ENCODE assay signal across 20 cellular contexts in genomic region chr6:170447561-170447930, GRCh38.
DNase-seq lines count a peak whose midpoint lies in the region; ATAC-seq, FAIRE-seq and TF ChIP-seq lines count a peak whose summit lies in the region.
"Had no signal": no experiment of that assay in that cellular context is flagged by ENCODE, and none has a peak within 500 bp of the region (broad histone marks: within the 10 kb centered on the region; RNA-seq: fewer than 3 reads in every experiment).

No MANE protein-coding gene starts in this region.

- H3K4me1 ChIP-seq in endodermal cell (ENCODE audit: control insufficient read depth, insufficient read depth, low read length) (no peaks in the 10 kb centered on the region), neural progenitor cell (peaks cover 9% of the 10 kb centered on the region), testis (no peaks in the 10 kb centered on the region)

- no peaks in the 10 kb centered on the region for H3K27me3 ChIP-seq in endodermal cell (ENCODE audit: control insufficient read depth, insufficient read depth, low read length, poor library complexity, severe bottlenecking)
- no peaks in the 10 kb centered on the region for H3K27me3 ChIP-seq in neural progenitor cell
- H3K27me3 ChIP-seq in testis: no peaks in the 10 kb centered on the region

- TF ChIP-seq CTCF in coronary artery (IDR thresholded peaks at IDR 0.05) (no peak), endodermal cell (conservative IDR thresholded peaks at IDR 0.05) (no peak), neural progenitor cell (IDR thresholded peaks at IDR 0.05) (no peak), testis (IDR thresholded peaks at IDR 0.05) (no peak), progenitor cell of endocrine pancreas (IDR thresholded peaks at IDR 0.05; ENCODE audit: unreplicated experiment) (no peak)

- H3K27ac Mint-ChIP-seq in endodermal cell: peak overlapping the region; percentile 10
- peak overlapping the region; percentile 69 for H3K27ac Mint-ChIP-seq in neural progenitor cell
- no peak overlapping the region for H3K27ac Mint-ChIP-seq in progenitor cell of endocrine pancreas
- H3K27ac Mint-ChIP-seq: CD4-positive, alpha-beta memory T cell; GM23338; HFFc6 had no signal

- H3K36me3 Mint-ChIP-seq in endodermal cell (ENCODE audit: low read depth): no peaks in the 10 kb centered on the region
- peaks cover 2% of the 10 kb centered on the region for H3K36me3 Mint-ChIP-seq in neural progenitor cell
- no peaks in the 10 kb centered on the region for H3K36me3 Mint-ChIP-seq in progenitor cell of endocrine pancreas (ENCODE audit: insufficient read depth)
- H3K36me3 Mint-ChIP-seq: CD4-positive, alpha-beta memory T cell had no signal

- no peak overlapping the region for H2AFZ ChIP-seq in neural progenitor cell (replicated peaks)
- H2AFZ ChIP-seq: GM23338 had no signal

- peak; percentile 33 for DNase-seq in coronary artery (ENCODE audit: low spot score)
- DNase-seq in endodermal cell: no peak
- no peak for DNase-seq in neural progenitor cell (ENCODE audit: low spot score)
- peak; percentile 4 for DNase-seq in testis
- no peak for DNase-seq in NCI-H1694 (lab: John Stamatoyannopoulos, UW)
- DNase-seq in urothelium cell line (ENCODE audit: low spot score): no peak
- no peak for DNase-seq in progenitor cell of endocrine pancreas (ENCODE audit: low spot score, unreplicated experiment)
- DNase-seq: C1 segment of cervical spinal cord; Calu3; CD4-positive, alpha-beta memory T cell; COR-L47; DMS53; GF-D8; HFFc6 had no signal

- H3K4me3 Mint-ChIP-seq in endodermal cell (no peak overlapping the region), neural progenitor cell (no peak overlapping the region), progenitor cell of endocrine pancreas (ENCODE audit: low read depth) (no peak overlapping the region)
- H3K4me3 Mint-ChIP-seq: CD4-positive, alpha-beta memory T cell; GM23338; HFFc6 had no signal

- WGBS in endodermal cell (ENCODE audit: insufficient coverage in 1 of 2, insufficient read length in 1 of 2), 2 experiments: 94 to 98% methylated on average over 7 to 14 of the region's 14 CpGs
- WGBS in testis, 2 donors: 90 to 93% methylated on average over 12 to 14 of the region's 14 CpGs

- H3K36me3 ChIP-seq in endodermal cell (ENCODE audit: control insufficient read depth, insufficient read depth, low read length) (no peaks in the 10 kb centered on the region), neural progenitor cell (no peaks in the 10 kb centered on the region), testis (ENCODE audit: low read depth, missing control alignments) (no peaks in the 10 kb centered on the region)
- H3K36me3 ChIP-seq: HAP-1 had no signal

- H3K27ac ChIP-seq in coronary artery (no peak overlapping the region), endodermal cell (ENCODE audit: low read depth, low read length) (no peak overlapping the region), neural progenitor cell (no peak overlapping the region), testis (no peak overlapping the region)

- no peak for ATAC-seq in HG03196 (IDR thresholded peaks at IDR 0.05; ENCODE audit: unreplicated experiment)
- ATAC-seq: GM23338 had no signal

- no peak for TF ChIP-seq POLR2A in testis (IDR thresholded peaks at IDR 0.05)

- H3K9ac ChIP-seq in endodermal cell (ENCODE audit: extremely low read depth, low read length, poor library complexity, severe bottlenecking) (no peak overlapping the region), neural progenitor cell (no peak overlapping the region)

- H4K20me1 ChIP-seq in neural progenitor cell (ENCODE audit: low read depth): no peaks in the 10 kb centered on the region

- H3K9me3 ChIP-seq in endodermal cell (ENCODE audit: control insufficient read depth, low read length) (peaks cover under 1% of the 10 kb centered on the region), neural progenitor cell (ENCODE audit: low read depth) (no peaks in the 10 kb centered on the region), testis (no peaks in the 10 kb centered on the region)
- H3K9me3 ChIP-seq: HAP-1 had no signal

- no peak overlapping the region for H3K4me2 ChIP-seq in neural progenitor cell
- H3K4me2 ChIP-seq: GM23338 had no signal

- no peaks in the 10 kb centered on the region for H3K79me2 ChIP-seq in neural progenitor cell (ENCODE audit: low read depth)

- H3F3A ChIP-seq in neural progenitor cell (ENCODE audit: low read depth): no peaks in the 10 kb centered on the region

- H3K9me3 Mint-ChIP-seq in endodermal cell (no peaks in the 10 kb centered on the region), neural progenitor cell (peaks cover 13% of the 10 kb centered on the region), progenitor cell of endocrine pancreas (ENCODE audit: low read depth) (no peaks in the 10 kb centered on the region)
- H3K9me3 Mint-ChIP-seq: CD4-positive, alpha-beta memory T cell had no signal

- intact Hi-C loops in testis (cut with DNase I; ENCODE audit: low total_unique reads): no loop called here

- H3K4me1 Mint-ChIP-seq in endodermal cell: no peaks in the 10 kb centered on the region
- peaks cover 51% of the 10 kb centered on the region for H3K4me1 Mint-ChIP-seq in neural progenitor cell
- peaks cover 4% of the 10 kb centered on the region for H3K4me1 Mint-ChIP-seq in progenitor cell of endocrine pancreas (ENCODE audit: low read depth)
- H3K4me1 Mint-ChIP-seq: CD4-positive, alpha-beta memory T cell; GM23338 had no signal

- H3K27me3 Mint-ChIP-seq in endodermal cell (ENCODE audit: insufficient read depth) (peaks cover 2% of the 10 kb centered on the region), neural progenitor cell (ENCODE audit: insufficient read depth, low read depth) (peaks cover 12% of the 10 kb centered on the region), progenitor cell of endocrine pancreas (peaks cover 5% of the 10 kb centered on the region)

- H3K4me3 ChIP-seq in coronary artery (no peak overlapping the region), endodermal cell (ENCODE audit: low read length) (no peak overlapping the region), neural progenitor cell (no peak overlapping the region), testis (no peak overlapping the region)
- H3K4me3 ChIP-seq: GM23338, HAP-1 had no signal

- FAIRE-seq in urothelium cell line (lab: Jason Lieb, UNC): no peak
- FAIRE-seq: GM12891, GM18507, H54 had no signal

Comparison
In these comparisons a context has a peak if more than half of its experiments do, and no peak if none do; other contexts are left out.
1. DNase-seq: peak in coronary artery (single experiment) and testis (single experiment); none in endodermal cell (single experiment), neural progenitor cell (single experiment), NCI-H1694 (single experiment), urothelium cell line (single experiment) and progenitor cell of endocrine pancreas (single experiment).